1 cellular context compared by ENCODE assay signal in genomic region chr13:84571264-84571663, GRCh38.
TF ChIP-seq lines count a peak whose summit lies in the region.

No MANE protein-coding gene starts in this region.

TF ChIP-seq in IMR-90, 13 proteins besides CTCF, POLR2A, EP300 and RAD21:
- no peak for TF ChIP-seq CEBPB (IDR thresholded peaks at IDR 0.05; ENCODE audit: low read depth, low read length)
- TF ChIP-seq RFX5 (IDR thresholded peaks at IDR 0.05; ENCODE audit: low read depth, low read length): no peak
- TF ChIP-seq SMC3 (IDR thresholded peaks at IDR 0.05; ENCODE audit: low read depth, low read length): no peak
- TF ChIP-seq BHLHE40 (IDR thresholded peaks at IDR 0.05; ENCODE audit: low read depth, low read length): no peak
- TF ChIP-seq USF2 (IDR thresholded peaks at IDR 0.05; ENCODE audit: low read depth, low read length): no peak
- TF ChIP-seq MAFK (IDR thresholded peaks at IDR 0.05; ENCODE audit: low read depth, low read length): no peak
- TF ChIP-seq ELK1 (IDR thresholded peaks at IDR 0.05; ENCODE audit: borderline replicate concordance, low read depth, low read length): no peak
- no peak for TF ChIP-seq CHD1 (IDR thresholded peaks at IDR 0.05; ENCODE audit: low read depth, low read length)
